1 cellular context compared by ENCODE assay signal in genomic region chr1:47431534-47431933, GRCh38.
TF ChIP-seq lines count a peak whose summit lies in the region.

No MANE protein-coding gene starts in this region.

TF ChIP-seq in IMR-90, 13 proteins besides CTCF, POLR2A, EP300 and RAD21:
- no peak for TF ChIP-seq RCOR1 (IDR thresholded peaks at IDR 0.05; ENCODE audit: insufficient replicate concordance, low read length)
- no peak for TF ChIP-seq FOS (IDR thresholded peaks at IDR 0.05; ENCODE audit: low read depth, low read length)
- TF ChIP-seq NFE2L2 (IDR thresholded peaks at IDR 0.05; ENCODE audit: low read depth, low read length): no peak
- no peak for TF ChIP-seq CEBPB (IDR thresholded peaks at IDR 0.05; ENCODE audit: low read depth, low read length)
